In the genomic region with DNA sequence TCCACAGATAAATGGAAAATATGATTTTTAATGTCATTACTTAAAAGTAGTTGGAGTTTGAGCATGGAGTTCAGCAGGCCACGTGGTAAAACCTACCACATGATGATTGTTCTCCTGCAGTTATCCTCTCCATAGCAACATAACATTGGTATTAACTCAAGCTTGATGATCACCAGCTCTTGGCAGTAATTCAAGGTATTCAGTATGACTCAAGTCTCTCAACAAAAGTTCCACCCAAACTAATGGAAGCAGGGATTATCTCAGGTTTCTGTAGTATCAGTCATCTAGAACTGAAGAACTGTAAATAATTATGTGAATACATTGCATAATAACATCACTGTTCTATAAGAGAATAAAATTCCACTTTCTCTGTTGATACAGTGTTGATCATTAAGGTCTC, we compare ENCODE assay signal across 10 cellular contexts. TPM values are rescaled to one million over a fixed set of nuclear protein-coding genes. Genes with fewer than 3 reads are reported as not detected.
DNase-seq lines count a peak whose midpoint lies in the region; TF ChIP-seq lines count a peak whose summit lies in the region.
"Had no signal": no experiment of that assay in that cellular context is flagged by ENCODE, and none has a peak within 500 bp of the region (broad histone marks: within the 10 kb centered on the region; RNA-seq: fewer than 3 reads in every experiment).

No MANE protein-coding gene starts in this region.

- intact Hi-C loops in vagina (cut with DNase I) = no loop called here

- H3K9me3 ChIP-seq in muscle layer of colon (ENCODE audit: low read length) = no peaks in the 10 kb centered on the region
- no peaks in the 10 kb centered on the region for H3K9me3 ChIP-seq in vagina

- TF ChIP-seq CTCF in BJ (IDR thresholded peaks at IDR 0.05; ENCODE audit: insufficient read depth, low read depth, low read length) (no peak), glutamatergic neuron (IDR thresholded peaks at IDR 0.05; ENCODE audit: partially characterized antibody, unreplicated experiment) (no peak), vagina (IDR thresholded peaks at IDR 0.05) (no peak)

- DNase-seq in BJ (ENCODE audit: low read depth) = peak; percentile 87
- peak; percentile 88 for DNase-seq in LoVo (ENCODE audit: low spot score)
- peak; percentile 99 for DNase-seq in dedifferentiated amniotic fluid mesenchymal stem cell (ENCODE audit: extremely low spot score)
- no peak for DNase-seq in glutamatergic neuron
- DNase-seq in effector CD8-positive, alpha-beta T cell (lab: John Stamatoyannopoulos, UW) = no peak
- no peak for DNase-seq in activated CD4-positive, alpha-beta T cell treated with anti-CD3 and anti-CD28 coated beads, Interleukin-2, amount 50 U/mL, for 4 hours
- no peak for DNase-seq in vagina (ENCODE audit: extremely low spot score in 2 of 2)
- DNase-seq: NCI-H1092 treated with DMSO at 0.1 percent for 48 hours had no signal

- no peaks in the 10 kb centered on the region for H3K4me1 Mint-ChIP-seq in glutamatergic neuron (ENCODE audit: low read depth, unreplicated experiment)

- H3K27me3 Mint-ChIP-seq in glutamatergic neuron (ENCODE audit: unreplicated experiment) = no peaks in the 10 kb centered on the region
- H3K27me3 Mint-ChIP-seq: progenitor cell of endocrine pancreas had no signal

- no peaks in the 10 kb centered on the region for H3K36me3 ChIP-seq in BJ (ENCODE audit: control insufficient read depth, insufficient read depth, low read length)
- no peaks in the 10 kb centered on the region for H3K36me3 ChIP-seq in muscle layer of colon (ENCODE audit: insufficient read depth, low read length)
- H3K36me3 ChIP-seq in vagina = no peaks in the 10 kb centered on the region

- no peaks in the 10 kb centered on the region for H3K27me3 ChIP-seq in BJ (ENCODE audit: control insufficient read depth, insufficient read depth, low read length)
- no peaks in the 10 kb centered on the region for H3K27me3 ChIP-seq in muscle layer of colon (ENCODE audit: control insufficient read depth in 1 of 2, insufficient read depth in 2 of 2, low read length in 2 of 2)
- H3K27me3 ChIP-seq in vagina = no peaks in the 10 kb centered on the region

- H3K4me3 Mint-ChIP-seq in glutamatergic neuron (ENCODE audit: unreplicated experiment) = no peak overlapping the region

- POLR2A ChIA-PET in BJ (lab: Charles Lee) = no interaction called here

- no peak for TF ChIP-seq POLR2A in vagina (IDR thresholded peaks at IDR 0.05)

- H3K27ac Mint-ChIP-seq in glutamatergic neuron (ENCODE audit: unreplicated experiment) = no peak overlapping the region
- H3K27ac Mint-ChIP-seq: progenitor cell of endocrine pancreas had no signal

- H3K9me3 Mint-ChIP-seq in glutamatergic neuron (ENCODE audit: unreplicated experiment) = no peaks in the 10 kb centered on the region

- no peak overlapping the region for H3K9ac ChIP-seq in muscle layer of colon (ENCODE audit: low read length)

- no peak overlapping the region for H3K4me3 ChIP-seq in BJ (ENCODE audit: low read depth, low read length)
- no peak overlapping the region for H3K4me3 ChIP-seq in muscle layer of colon (ENCODE audit: low read depth in 1 of 2, low read length in 2 of 2)
- no peak overlapping the region for H3K4me3 ChIP-seq in vagina

- H3K4me1 ChIP-seq in muscle layer of colon (ENCODE audit: insufficient read depth, low read length) = peaks cover 22% of the 10 kb centered on the region
- peaks cover 7% of the 10 kb centered on the region for H3K4me1 ChIP-seq in vagina

- CTCF ChIA-PET in BJ (lab: Yijun Ruan, JAX) = no interaction called here

- no peaks in the 10 kb centered on the region for H3K36me3 Mint-ChIP-seq in glutamatergic neuron (ENCODE audit: unreplicated experiment)

- H3K27ac ChIP-seq in muscle layer of colon (ENCODE audit: low read depth, low read length) (peak overlapping the region; percentile 32), vagina (no peak overlapping the region)

RNA-seq across cellular contexts. Expression of gene DAOA, which starts 22.9 kb away (rescaled TPM):
- not detected in 2 replicates for polyA plus RNA-seq in BJ (2011; rRNA removed)
- polyA minus RNA-seq in BJ (2011; rRNA and poly(A)+ RNA removed) = not detected in 2 replicates
- total RNA-seq in glutamatergic neuron (ENCODE audit: unreplicated experiment) = not detected
- total RNA-seq in vagina = not detected
- total RNA-seq: progenitor cell of endocrine pancreas had no signal

Comparison
In these comparisons a context has a peak if more than half of its experiments do, and no peak if none do; other contexts are left out.
1. DNase-seq: peak in BJ (single experiment), LoVo (single experiment) and dedifferentiated amniotic fluid mesenchymal stem cell (single experiment); none in glutamatergic neuron (single experiment), effector CD8-positive, alpha-beta T cell (single experiment), activated CD4-positive, alpha-beta T cell treated with anti-CD3 and anti-CD28 coated beads, Interleukin-2, amount 50 U/mL, for 4 hours (0 of 2) and vagina (0 of 2).